29 cellular contexts compared by ENCODE assay signal in the genomic region with DNA sequence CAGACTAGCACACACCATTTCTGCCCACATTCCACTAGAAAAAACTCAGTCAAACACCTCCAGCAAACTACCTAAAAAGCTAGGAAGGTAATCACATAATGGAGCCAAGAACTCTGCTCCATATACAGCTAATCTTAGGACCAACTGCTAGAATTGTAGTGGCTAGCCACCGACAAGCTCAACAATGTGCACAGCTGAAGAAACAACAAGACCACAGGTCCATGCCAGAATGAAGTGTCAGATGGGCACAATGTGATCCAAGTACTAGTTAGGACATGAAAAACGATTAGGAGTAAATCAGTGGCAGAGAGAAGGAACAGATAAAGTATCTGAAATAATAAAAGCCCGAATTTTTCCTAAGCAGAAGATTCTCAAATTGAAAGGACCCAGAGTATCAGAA.
"Had no signal": no experiment of that assay in that cellular context is flagged by ENCODE, and none has a peak within 500 bp of the region (broad histone marks: within the 10 kb centered on the region; RNA-seq: fewer than 3 reads in every experiment).

No MANE protein-coding gene starts in this region.

- H3K27me3 ChIP-seq: colonic mucosa, foreskin keratinocyte, gastroesophageal sphincter, heart left ventricle, hepatocyte, right atrium auricular region, sigmoid colon, spleen, suprapubic skin, transverse colon, upper lobe of right lung, uterus had no signal

- DNase-seq: colonic mucosa; effector CD8-positive, alpha-beta T cell; endodermal cell; heart left ventricle; kidney; mesenchymal stem cell; mucosa of descending colon; naive thymus-derived CD8-positive, alpha-beta T cell; nephron progenitor cell; nucleus accumbens; sigmoid colon; spleen; stimulated activated CD4-positive, alpha-beta T cell treated with anti-CD3 and anti-CD28 coated beads, Interleukin-4, amount 100 ng/mL, for 4 hours; stimulated activated naive CD8-positive, alpha-beta T cell treated with anti-CD3 and anti-CD28 coated beads, Interleukin-15, amount 100 ng/mL, for 72 hours; transverse colon; upper lobe of right lung; uterus had no signal

- FAIRE-seq: kidney had no signal

- H3K36me3 ChIP-seq: colonic mucosa, gastroesophageal sphincter, heart left ventricle, prostate gland, right atrium auricular region, sigmoid colon, spleen, suprapubic skin, transverse colon, upper lobe of right lung, uterus had no signal

- H3K4me1 ChIP-seq: colonic mucosa, foreskin keratinocyte, gastroesophageal sphincter, heart left ventricle, prostate gland, right atrium auricular region, sigmoid colon, spleen, suprapubic skin, transverse colon, upper lobe of right lung, uterus had no signal

- H2AFZ ChIP-seq: hepatocyte had no signal

- H3K27ac Mint-ChIP-seq: dendritic cell treated with granulocyte-macrophage colony-stimulating factor and Interleukin-4, amounts not matched to agents 40 ng/mL and 50 ng/mL, for 4 days; endodermal cell; mesothelial cell of epicardium; naive thymus-derived CD8-positive, alpha-beta T cell; nephron progenitor cell; stimulated activated memory B cell treated with anti-CD40 and anti-IgM and Interleukin-4, amounts not matched to agents 10 μg/mL and 1 μg/mL and 100 μg/mL, for 72 hours; stimulated activated naive CD8-positive, alpha-beta T cell treated with anti-CD3 and anti-CD28 coated beads, Interleukin-15, amount 100 ng/mL, for 72 hours had no signal

- H3K79me2 ChIP-seq: hepatocyte had no signal

- H3K4me1 Mint-ChIP-seq: endodermal cell; mesothelial cell of epicardium; nephron progenitor cell; stimulated activated memory B cell treated with anti-CD40 and anti-IgM and Interleukin-4, amounts not matched to agents 10 μg/mL and 1 μg/mL and 100 μg/mL, for 72 hours; stimulated activated naive CD8-positive, alpha-beta T cell treated with anti-CD3 and anti-CD28 coated beads, Interleukin-15, amount 100 ng/mL, for 72 hours had no signal

- H3K27me3 Mint-ChIP-seq: dendritic cell treated with granulocyte-macrophage colony-stimulating factor and Interleukin-4, amounts not matched to agents 40 ng/mL and 50 ng/mL, for 4 days; stimulated activated naive CD8-positive, alpha-beta T cell treated with anti-CD3 and anti-CD28 coated beads, Interleukin-15, amount 100 ng/mL, for 72 hours had no signal

- H3K9me3 ChIP-seq: colonic mucosa, gastroesophageal sphincter, mucosa of descending colon, prostate gland, right atrium auricular region, sigmoid colon, suprapubic skin, transverse colon, upper lobe of right lung, uterus had no signal

- H3K4me3 ChIP-seq: colonic mucosa, gastroesophageal sphincter, heart left ventricle, hepatocyte, lung, mucosa of descending colon, prostate gland, right atrium auricular region, sigmoid colon, skin epidermis, spleen, suprapubic skin, transverse colon, upper lobe of right lung, uterus had no signal

- H3K4me2 ChIP-seq: hepatocyte had no signal

- H3K4me3 Mint-ChIP-seq: dendritic cell treated with granulocyte-macrophage colony-stimulating factor and Interleukin-4, amounts not matched to agents 40 ng/mL and 50 ng/mL, for 4 days; endodermal cell; mesothelial cell of epicardium; naive thymus-derived CD8-positive, alpha-beta T cell; nephron progenitor cell; stimulated activated memory B cell treated with anti-CD40 and anti-IgM and Interleukin-4, amounts not matched to agents 10 μg/mL and 1 μg/mL and 100 μg/mL, for 72 hours; stimulated activated naive CD8-positive, alpha-beta T cell treated with anti-CD3 and anti-CD28 coated beads, Interleukin-15, amount 100 ng/mL, for 72 hours had no signal

- H3K27ac ChIP-seq: colonic mucosa, epithelial cell of prostate, foreskin keratinocyte, gastroesophageal sphincter, heart left ventricle, hepatocyte, prostate gland, right atrium auricular region, sigmoid colon, skin epidermis, spleen, suprapubic skin, transverse colon, upper lobe of right lung, uterus had no signal
